Comparison of ENCODE assay signal across 8 cellular contexts in genomic region chr13:113816925-113817859, GRCh38. TPM values are rescaled to one million over a fixed set of nuclear protein-coding genes. Genes with fewer than 3 reads are reported as not detected.
DNase-seq lines count a peak whose midpoint lies in the region; ATAC-seq lines count a peak whose summit lies in the region.

No MANE protein-coding gene starts in this region.

- H3K27me3 Mint-ChIP-seq in activated CD4-positive, alpha-beta memory T cell treated with anti-CD3 and anti-CD28 coated beads, Interleukin-2, amount 10 ng/mL, durations not matched to agents 7 days and 5 days = no peaks in the 10 kb centered on the region

- ATAC-seq in HG02870 (IDR thresholded peaks at IDR 0.05; ENCODE audit: unreplicated experiment) (peak; percentile 68), HG03196 (IDR thresholded peaks at IDR 0.05; ENCODE audit: unreplicated experiment) (no peak)

- CTCF ChIA-PET in activated CD4-positive, alpha-beta memory T cell treated with anti-CD3 and anti-CD28 coated beads, Interleukin-2, amount 10 ng/mL, durations not matched to agents 7 days and 5 days (lab: Charles Lee) = interaction anchor here (0.6 kb wide), 1 partner anchor 393 kb away, joined by 3 read pairs; no protein-coding TSS in a partner anchor

- peaks cover 23% of the 10 kb centered on the region for H3K4me1 Mint-ChIP-seq in activated CD4-positive, alpha-beta memory T cell treated with anti-CD3 and anti-CD28 coated beads, Interleukin-2, amount 10 ng/mL, durations not matched to agents 7 days and 5 days

- POLR2A ChIA-PET in activated CD4-positive, alpha-beta memory T cell treated with anti-CD3 and anti-CD28 coated beads, Interleukin-2, amount 10 ng/mL, durations not matched to agents 7 days and 5 days (lab: Charles Lee) = no interaction called here

- H3K27ac Mint-ChIP-seq in activated CD4-positive, alpha-beta memory T cell treated with anti-CD3 and anti-CD28 coated beads, Interleukin-2, amount 10 ng/mL, durations not matched to agents 7 days and 5 days = peak overlapping the region; percentile 45

- H3K36me3 Mint-ChIP-seq in activated CD4-positive, alpha-beta memory T cell treated with anti-CD3 and anti-CD28 coated beads, Interleukin-2, amount 10 ng/mL, durations not matched to agents 7 days and 5 days (ENCODE audit: low read depth) = no peaks in the 10 kb centered on the region

- H3K9me3 Mint-ChIP-seq in activated CD4-positive, alpha-beta memory T cell treated with anti-CD3 and anti-CD28 coated beads, Interleukin-2, amount 10 ng/mL, durations not matched to agents 7 days and 5 days = no peaks in the 10 kb centered on the region

- H3K4me3 Mint-ChIP-seq in activated CD4-positive, alpha-beta memory T cell treated with anti-CD3 and anti-CD28 coated beads, Interleukin-2, amount 10 ng/mL, durations not matched to agents 7 days and 5 days = peak overlapping the region; percentile 72

- peak; percentile 81 for DNase-seq in DMS79 (lab: John Stamatoyannopoulos, UW)
- DNase-seq in NCI-H460 (ENCODE audit: extremely low read depth, low read depth) = peak; percentile 55
- DNase-seq in activated CD4-positive, alpha-beta memory T cell treated with anti-CD3 and anti-CD28 coated beads, Interleukin-2, amount 10 ng/mL, durations not matched to agents 7 days and 5 days = peak; percentile 87
- DNase-seq in effector CD8-positive, alpha-beta T cell (lab: John Stamatoyannopoulos, UW) = peak; percentile 68
- DNase-seq in medulla oblongata (ENCODE audit: extremely low spot score) = peak; percentile 73
- peak; percentile 51 to 67 for DNase-seq in stimulated activated CD8-positive, alpha-beta memory T cell treated with anti-CD3 and anti-CD28 coated beads, Interleukin-15, amount 100 ng/mL, for 4 hours (ENCODE audit: low read depth in 2 of 2)

RNA-seq across cellular contexts. Expression of gene GAS6, which starts 46.7 kb away (rescaled TPM):
- 12.0 and 13.6 TPM in 2 replicates for total RNA-seq in NCI-H460 (2014; rRNA removed; shearing (Covaris generic))
- 40.6 and 45.9 TPM in 2 replicates for polyA plus RNA-seq in NCI-H460 (2014; cell fraction: nucleus; rRNA removed)
- total RNA-seq in activated CD4-positive, alpha-beta memory T cell treated with anti-CD3 and anti-CD28 coated beads, Interleukin-2, amount 10 ng/mL, durations not matched to agents 7 days and 5 days = 1 to 10 TPM; 1.3 to 1.8 TPM

RNA-seq across cellular contexts. Expression of gene TMEM255B, which starts 58.2 kb away (rescaled TPM):
- total RNA-seq in NCI-H460 (2014; rRNA removed; shearing (Covaris generic)) = 0.02 TPM in 1 of 2 replicates, not detected in the other
- not detected in 2 replicates for polyA plus RNA-seq in NCI-H460 (2014; cell fraction: nucleus; rRNA removed)
- under 1 TPM; 0.63 to 0.91 TPM for total RNA-seq in activated CD4-positive, alpha-beta memory T cell treated with anti-CD3 and anti-CD28 coated beads, Interleukin-2, amount 10 ng/mL, durations not matched to agents 7 days and 5 days
